ENCODE assay signal across 8 cellular contexts in the genomic region with DNA sequence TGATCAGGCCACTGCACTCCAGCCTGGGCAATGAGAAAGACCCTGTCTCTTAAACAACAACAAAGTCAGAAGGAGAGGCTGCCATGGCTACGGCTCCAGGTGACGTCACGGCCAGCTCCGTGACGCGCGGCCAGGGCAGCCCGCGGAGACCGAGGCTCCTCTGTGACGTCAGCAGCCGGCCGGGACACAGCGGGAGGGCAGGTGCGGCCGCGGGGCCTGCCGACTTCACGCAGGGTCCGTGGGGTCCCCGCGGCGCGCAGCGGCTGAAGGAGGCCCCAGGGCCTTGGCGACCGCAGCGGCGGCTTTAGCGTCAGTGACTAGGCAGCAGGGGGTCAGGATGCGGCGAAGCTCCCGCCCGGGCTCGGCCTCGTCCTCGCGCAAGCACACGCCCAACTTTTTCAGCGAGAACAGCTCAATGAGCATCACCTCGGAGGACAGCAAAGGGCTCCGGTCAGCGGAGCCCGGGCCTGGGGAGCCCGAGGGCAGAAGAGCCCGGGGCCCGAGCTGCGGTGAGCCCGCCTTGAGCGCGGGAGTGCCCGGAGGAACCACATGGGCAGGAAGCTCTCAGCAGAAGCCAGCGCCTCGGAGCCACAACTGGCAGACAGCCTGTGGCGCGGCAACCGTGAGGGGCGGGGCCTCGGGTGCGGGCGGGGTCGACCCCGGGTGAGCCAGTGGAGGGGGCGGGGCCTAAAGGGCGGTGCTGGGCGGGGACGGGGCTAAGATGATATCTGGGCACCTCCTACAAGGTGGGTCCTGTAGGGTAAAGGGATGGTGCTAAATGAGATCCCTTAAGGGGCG. TPM values are rescaled to one million over a fixed set of nuclear protein-coding genes. Genes with fewer than 3 reads are reported as not detected.
A peak's percentile ranks its signal among the peaks of the same experiment; 100 is the strongest.
DNase-seq lines count a peak whose midpoint lies in the region; ATAC-seq, FAIRE-seq and TF ChIP-seq lines count a peak whose summit lies in the region.

A gene with protein sequence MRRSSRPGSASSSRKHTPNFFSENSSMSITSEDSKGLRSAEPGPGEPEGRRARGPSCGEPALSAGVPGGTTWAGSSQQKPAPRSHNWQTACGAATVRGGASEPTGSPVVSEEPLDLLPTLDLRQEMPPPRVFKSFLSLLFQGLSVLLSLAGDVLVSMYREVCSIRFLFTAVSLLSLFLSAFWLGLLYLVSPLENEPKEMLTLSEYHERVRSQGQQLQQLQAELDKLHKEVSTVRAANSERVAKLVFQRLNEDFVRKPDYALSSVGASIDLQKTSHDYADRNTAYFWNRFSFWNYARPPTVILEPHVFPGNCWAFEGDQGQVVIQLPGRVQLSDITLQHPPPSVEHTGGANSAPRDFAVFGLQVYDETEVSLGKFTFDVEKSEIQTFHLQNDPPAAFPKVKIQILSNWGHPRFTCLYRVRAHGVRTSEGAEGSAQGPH (plus strand): TSS at position 163 of the 798 bp plus-strand sequence. CDS start 175 bp downstream, at position 338.

- peak; percentile 75 for ATAC-seq in HG02610 (IDR thresholded peaks at IDR 0.05; ENCODE audit: unreplicated experiment)
- peak; percentile 83 to 90 (median 86) for ATAC-seq in T-cell (replicated peaks in 1 of 4)

- peak within 1 kb of the TSS; percentile 74 for H3K4me3 ChIP-seq in GM12864 (ENCODE audit: low read depth, low read length)
- H3K4me3 ChIP-seq in adrenal gland: peak within 1 kb of the TSS; percentile 1 to 62 (median 36)
- peak within 1 kb of the TSS; percentile 74 for H3K4me3 ChIP-seq in left ventricle myocardium inferior
- H3K4me3 ChIP-seq in prostate gland: peak within 1 kb of the TSS; percentile 38

- POLR2A ChIA-PET in T-cell (lab: Charles Lee): interaction anchor here (0.6 to 1.4 kb wide), 13 partner anchors 14 to 1778 kb away, joined by 3 to 13 read pairs (median 5); a partner anchor contains a TSS

- WGBS in adrenal gland, 4 donors: 0 to 2% (median 0%) methylated on average over 15 to 68 of the region's 68 CpGs
- under 1% methylated on average over 48 of the region's 68 CpGs for WGBS in prostate gland

- FAIRE-seq in urothelium cell line (lab: Jason Lieb, UNC): peak; percentile 81

- DNase-seq in GM12864 (ENCODE audit: low read depth) (no peak), NCI-H128 (lab: John Stamatoyannopoulos, UW; ENCODE audit: unreplicated experiment) (peak; percentile 96), T-cell (peak; percentile 77 to 100 (median 100)), adrenal gland (peak; percentile 75 to 100 (median 100)), left ventricle myocardium inferior (peak; percentile 99), prostate gland (ENCODE audit: low spot score) (peak; percentile 99), urothelium cell line (ENCODE audit: low spot score) (peak; percentile 99)

- H3K36me3 ChIP-seq in adrenal gland (replicated peaks in 1 of 2): no peaks in the 10 kb centered on the region
- no peaks in the 10 kb centered on the region for H3K36me3 ChIP-seq in left ventricle myocardium inferior
- H3K36me3 ChIP-seq in prostate gland: no peaks in the 10 kb centered on the region

- CTCF ChIA-PET in T-cell (lab: Charles Lee): interaction anchor here (0.5 to 2.9 kb wide), 13 partner anchors 11 to 551 kb away, joined by 3 to 9 read pairs (median 5); a partner anchor contains a TSS

- no peaks in the 10 kb centered on the region for H3K9me3 ChIP-seq in adrenal gland (replicated peaks in 1 of 3)
- H3K9me3 ChIP-seq in left ventricle myocardium inferior (replicated peaks): no peaks in the 10 kb centered on the region
- no peaks in the 10 kb centered on the region for H3K9me3 ChIP-seq in prostate gland

- TF ChIP-seq POLR2A in adrenal gland (IDR thresholded peaks at IDR 0.05) (peak; percentile 79 to 86), prostate gland (IDR thresholded peaks at IDR 0.05) (peak; percentile 70)

- H3K4me1 ChIP-seq in adrenal gland (replicated peaks in 1 of 2): peaks cover 0 to 33% of the 10 kb centered on the region in 2 donors
- H3K4me1 ChIP-seq in left ventricle myocardium inferior: peaks cover 47% of the 10 kb centered on the region
- peaks cover 9% of the 10 kb centered on the region for H3K4me1 ChIP-seq in prostate gland (replicated peaks)

- TF ChIP-seq CTCF in GM12864 (IDR thresholded peaks at IDR 0.05; ENCODE audit: low read depth, low read length, missing control alignments): no peak
- no peak for TF ChIP-seq CTCF in adrenal gland (IDR thresholded peaks at IDR 0.05)
- no peak for TF ChIP-seq CTCF in left ventricle myocardium inferior (IDR thresholded peaks at IDR 0.05; ENCODE audit: borderline replicate concordance)
- TF ChIP-seq CTCF in prostate gland (IDR thresholded peaks at IDR 0.05): peak in 2 of 4 experiments; percentile 8 to 19

- H3K27ac Mint-ChIP-seq in T-cell: peak within 1 kb of the TSS; percentile 88

- H3K27ac ChIP-seq in adrenal gland (peak within 1 kb of the TSS; percentile 65 to 97 (median 95)), left ventricle myocardium inferior (replicated peaks) (peak within 1 kb of the TSS; percentile 93), prostate gland (peak within 1 kb of the TSS; percentile 75 to 88)

- H3K27me3 ChIP-seq in adrenal gland: no peaks in the 10 kb centered on the region
- H3K27me3 ChIP-seq in left ventricle myocardium inferior (ENCODE audit: low read depth): no peaks in the 10 kb centered on the region
- H3K27me3 ChIP-seq in prostate gland (replicated peaks; ENCODE audit: insufficient read depth): no peaks in the 10 kb centered on the region

- H3K36me3 Mint-ChIP-seq in T-cell: no peaks in the 10 kb centered on the region

- H3K4me3 Mint-ChIP-seq in T-cell: peak within 1 kb of the TSS; percentile 79 to 86 (median 83)

- no peaks in the 10 kb centered on the region for H3K9me3 Mint-ChIP-seq in T-cell

- H3K27me3 Mint-ChIP-seq in T-cell: no peaks in the 10 kb centered on the region

- peaks cover 35 to 49% (median 46%) of the 10 kb centered on the region in 3 donors for H3K4me1 Mint-ChIP-seq in T-cell

- intact Hi-C loops in adrenal gland (cut with DNase I) (loop anchor here in 1 of 2 donors (5.0 kb wide), 1 partner anchor 46 kb away; a partner anchor contains a TSS), left ventricle myocardium inferior (cut with micrococcal nuclease) (no loop called here), prostate gland (cut with DNase I) (loop anchor here (5.0 to 10.0 kb wide), 3 partner anchors 46 to 266 kb away; a partner anchor contains a TSS)

RNA-seq across cellular contexts. Expression of the gene that starts here (rescaled TPM):
- total RNA-seq in T-cell (10 to 100 TPM in 2 of 5 donors, 1 to 10 TPM in 1, under 1 TPM in 2; 0.76 to 26.4 (median 1.2) TPM), adrenal gland (10 to 100 TPM in 5 of 8 donors, 1 to 10 TPM in 3; 5.1 to 32.0 (median 12.9) TPM), left ventricle myocardium inferior (2.3 TPM), prostate gland (10 to 100 TPM in 1 of 2 donors, under 1 TPM in 1; 0.91 to 10.4 TPM)
- 10 to 100 TPM in 2 of 3 donors, 1 to 10 TPM in 1; 2.7 to 15.4 (median 12.5) TPM for polyA plus RNA-seq in adrenal gland
